Comparison of ENCODE assay signal across 1 cellular context in the genomic region with DNA sequence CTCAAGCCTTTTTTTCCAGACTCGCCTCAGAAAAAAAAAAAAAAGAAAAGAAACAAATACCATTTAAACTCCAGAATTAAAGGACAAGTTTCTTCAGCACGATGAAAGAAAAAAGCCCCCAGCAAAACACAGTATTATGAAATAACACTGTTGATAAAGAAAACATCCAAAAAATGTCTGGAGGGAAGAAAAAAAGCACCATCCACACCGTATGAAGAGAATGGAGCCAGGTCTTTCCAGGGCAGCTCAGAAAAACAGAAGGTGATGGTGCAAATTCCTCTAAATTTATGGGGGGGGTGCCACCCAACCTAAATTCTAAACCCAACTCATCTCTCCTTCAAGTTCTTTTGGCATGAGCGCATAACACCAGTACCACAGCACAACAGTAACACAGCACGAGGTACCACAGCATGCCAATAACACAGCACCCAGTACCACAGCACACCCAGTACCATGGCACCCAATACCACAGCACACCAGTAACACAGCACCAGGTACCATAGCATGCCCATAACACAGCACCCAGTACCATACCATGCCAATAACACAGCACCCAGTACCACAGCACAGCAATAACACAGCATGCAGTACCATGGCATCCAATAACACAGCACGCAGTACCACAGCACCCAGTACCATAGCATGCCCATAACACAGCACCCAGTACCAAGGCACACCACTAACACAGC.
TF ChIP-seq lines count a peak whose summit lies in the region.

No MANE protein-coding gene starts in this region.

TF ChIP-seq in HEK293, 187 proteins besides CTCF, POLR2A, EP300 and RAD21 (continued from another document):
- TF ChIP-seq, protein P1, sequence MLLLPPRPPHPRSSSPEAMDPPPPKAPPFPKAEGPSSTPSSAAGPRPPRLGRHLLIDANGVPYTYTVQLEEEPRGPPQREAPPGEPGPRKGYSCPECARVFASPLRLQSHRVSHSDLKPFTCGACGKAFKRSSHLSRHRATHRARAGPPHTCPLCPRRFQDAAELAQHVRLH (tag by site-specific recombination; IDR thresholded peaks at IDR 0.05), result 0 out of 2 replicates have a peak, but pooled peaks have one; percentile 49
- TF ChIP-seq ZNF600 (tag by site-specific recombination; IDR thresholded peaks at IDR 0.05), result peak; percentile 82
- TF ChIP-seq, protein P2, sequence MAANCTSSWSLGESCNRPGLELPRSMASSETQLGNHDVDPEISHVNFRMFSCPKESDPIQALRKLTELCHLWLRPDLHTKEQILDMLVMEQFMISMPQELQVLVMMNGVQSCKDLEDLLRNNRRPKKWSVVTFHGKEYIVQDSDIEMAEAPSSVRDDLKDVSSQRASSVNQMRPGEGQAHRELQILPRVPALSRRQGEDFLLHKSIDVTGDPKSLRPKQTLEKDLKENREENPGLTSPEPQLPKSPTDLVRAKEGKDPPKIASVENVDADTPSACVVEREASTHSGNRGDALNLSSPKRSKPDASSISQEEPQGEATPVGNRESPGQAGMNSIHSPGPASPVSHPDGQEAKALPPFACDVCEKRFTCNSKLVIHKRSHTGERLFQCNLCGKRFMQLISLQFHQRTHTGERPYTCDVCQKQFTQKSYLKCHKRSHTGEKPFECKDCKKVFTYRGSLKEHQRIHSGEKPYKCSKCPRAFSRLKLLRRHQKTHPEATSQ (tag by site-specific recombination; IDR thresholded peaks at IDR 0.05), result peak; percentile 53; the same call in 1 of the 2 replicates
